ENCODE assay signal across 15 cellular contexts in the genomic region with DNA sequence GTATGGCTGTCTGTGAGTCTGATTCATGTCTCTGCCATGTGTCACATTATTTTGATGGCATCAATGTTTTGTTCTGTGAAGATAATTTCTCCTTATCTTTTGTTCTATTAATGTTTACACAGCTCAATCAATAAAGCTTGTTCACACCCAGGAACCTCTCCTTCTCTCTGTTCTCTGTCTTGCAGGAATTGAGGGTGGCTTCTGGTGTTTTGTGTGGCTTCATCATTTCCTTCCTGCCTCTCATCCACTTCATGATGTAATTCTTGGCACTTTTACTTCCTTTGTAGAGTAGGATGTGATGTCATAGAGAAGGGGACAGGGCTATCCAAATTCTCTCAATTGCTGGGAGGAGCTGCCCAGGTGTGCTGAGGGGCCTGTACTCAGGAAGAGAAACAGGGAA. TPM values are rescaled to one million over a fixed set of nuclear protein-coding genes. Genes with fewer than 3 reads are reported as not detected.
"Had no signal": no experiment of that assay in that cellular context is flagged by ENCODE, and none has a peak within 500 bp of the region (broad histone marks: within the 10 kb centered on the region; RNA-seq: fewer than 3 reads in every experiment).

No MANE protein-coding gene starts in this region.

- H3K4me3 ChIP-seq: lung, prostate gland, right lobe of liver had no signal

- H3K36me3 Mint-ChIP-seq: activated naive CD8-positive, alpha-beta T cell treated with anti-CD3 and anti-CD28 coated beads for 36 hours had no signal

- H3K9me3 Mint-ChIP-seq: dendritic cell treated with granulocyte-macrophage colony-stimulating factor and Interleukin-4, amounts not matched to agents 40 ng/mL and 50 ng/mL, for 4 days had no signal

- H3K27me3 ChIP-seq: right lobe of liver had no signal

- H3K27ac Mint-ChIP-seq: activated naive CD8-positive, alpha-beta T cell treated with anti-CD3 and anti-CD28 coated beads for 36 hours; activated T-cell treated with anti-CD3 and anti-CD28 coated beads, Interleukin-2, amount 50 U/mL, for 24 hours; dendritic cell treated with granulocyte-macrophage colony-stimulating factor and Interleukin-4, amounts not matched to agents 40 ng/mL and 50 ng/mL, for 4 days; effector memory CD8-positive, alpha-beta T cell; natural killer cell treated with Interleukin-12 subunit alpha and Interleukin-12 subunit beta and Interleukin-15 and Interleukin-18, amount 100 ng/mL, for 72 hours had no signal

- H3K36me3 ChIP-seq: prostate gland, right lobe of liver had no signal

- H3K27ac ChIP-seq: prostate gland, right lobe of liver had no signal

- H3K9me3 ChIP-seq: prostate gland, right lobe of liver had no signal

- H3K27me3 Mint-ChIP-seq: activated naive CD8-positive, alpha-beta T cell treated with anti-CD3 and anti-CD28 coated beads for 36 hours; activated T-cell treated with anti-CD3 and anti-CD28 coated beads, Interleukin-2, amount 50 U/mL, for 24 hours; dendritic cell treated with granulocyte-macrophage colony-stimulating factor and Interleukin-4, amounts not matched to agents 40 ng/mL and 50 ng/mL, for 4 days; effector memory CD8-positive, alpha-beta T cell; natural killer cell treated with Interleukin-12 subunit alpha and Interleukin-12 subunit beta and Interleukin-15 and Interleukin-18, amount 100 ng/mL, for 72 hours had no signal

- ATAC-seq: activated CD4-positive, CD25-positive, alpha-beta regulatory T cell treated with anti-CD3 and anti-CD28 coated beads, Interleukin-2, amount 50 U/mL, for 24 hours; effector memory CD8-positive, alpha-beta T cell; natural killer cell treated with Interleukin-12 subunit alpha and Interleukin-12 subunit beta and Interleukin-15 and Interleukin-18, amount 100 ng/mL, for 72 hours; right lobe of liver had no signal

- DNase-seq: activated gamma-delta T cell; activated naive CD8-positive, alpha-beta T cell treated with anti-CD3 and anti-CD28 coated beads for 36 hours; activated T-cell treated with anti-CD3 and anti-CD28 coated beads, Interleukin-2, amount 50 U/mL, for 24 hours; cerebellar nuclear complex; effector memory CD8-positive, alpha-beta T cell; erythroblast; nucleus accumbens; right lobe of liver; stimulated activated naive CD4-positive, alpha-beta T cell; trophoblast cell had no signal

- H3K4me3 Mint-ChIP-seq: activated naive CD8-positive, alpha-beta T cell treated with anti-CD3 and anti-CD28 coated beads for 36 hours; activated T-cell treated with anti-CD3 and anti-CD28 coated beads, Interleukin-2, amount 50 U/mL, for 24 hours; dendritic cell treated with granulocyte-macrophage colony-stimulating factor and Interleukin-4, amounts not matched to agents 40 ng/mL and 50 ng/mL, for 4 days; effector memory CD8-positive, alpha-beta T cell; natural killer cell treated with Interleukin-12 subunit alpha and Interleukin-12 subunit beta and Interleukin-15 and Interleukin-18, amount 100 ng/mL, for 72 hours had no signal

- H3K4me1 Mint-ChIP-seq: activated naive CD8-positive, alpha-beta T cell treated with anti-CD3 and anti-CD28 coated beads for 36 hours had no signal

- H3K4me1 ChIP-seq: prostate gland had no signal

RNA-seq across cellular contexts. Expression of gene ASXL3, which starts 27.2 kb away (rescaled TPM):
- total RNA-seq: activated naive CD8-positive, alpha-beta T cell treated with anti-CD3 and anti-CD28 coated beads for 36 hours; natural killer cell treated with Interleukin-12 subunit alpha and Interleukin-12 subunit beta and Interleukin-15 and Interleukin-18, amount 100 ng/mL, for 72 hours had no signal
